Comparison of ENCODE assay signal across 22 cellular contexts in genomic region chr4:89048906-89049601, GRCh38.
"Had no signal": no experiment of that assay in that cellular context is flagged by ENCODE, and none has a peak within 500 bp of the region (broad histone marks: within the 10 kb centered on the region; RNA-seq: fewer than 3 reads in every experiment).

No MANE protein-coding gene starts in this region.

- DNase-seq: effector memory CD8-positive, alpha-beta T cell; esophagus squamous epithelium; gastrocnemius medialis; heart right ventricle; hypothalamus; islet precursor cell; mammary epithelial cell; mucosa of descending colon; naive thymus-derived CD8-positive, alpha-beta T cell; pancreas; right cardiac atrium; small intestine; stimulated activated CD4-positive, alpha-beta T cell treated with anti-CD3 and anti-CD28 coated beads, Interleukin-12 subunit alpha, Interleukin-12 subunit beta, amount 100 ng/mL, for 4 hours; stimulated activated naive CD4-positive, alpha-beta T cell; stomach; substantia nigra; transverse colon had no signal

- H3K27me3 ChIP-seq: esophagus squamous epithelium, gastrocnemius medialis, heart right ventricle, neutrophil, pancreas, stomach, transverse colon had no signal

- H3K4me3 ChIP-seq: esophagus squamous epithelium, gastrocnemius medialis, heart right ventricle, mucosa of descending colon, pancreas, stomach, thoracic aorta, transverse colon had no signal

- H3K4me1 ChIP-seq: transverse colon had no signal

- FAIRE-seq: colon had no signal

- H3K9me3 ChIP-seq: esophagus squamous epithelium, gastrocnemius medialis, mucosa of descending colon, neutrophil, pancreas, thoracic aorta, transverse colon had no signal

- ATAC-seq: effector memory CD8-positive, alpha-beta T cell; gastrocnemius medialis; heart right ventricle; left lobe of liver; mucosa of descending colon; naive thymus-derived CD8-positive, alpha-beta T cell; right cardiac atrium had no signal

- H3K36me3 ChIP-seq: esophagus squamous epithelium, gastrocnemius medialis, heart right ventricle, neutrophil, pancreas, stomach, thoracic aorta, transverse colon had no signal

- H3K27ac ChIP-seq: epithelial cell of prostate, esophagus squamous epithelium, gastrocnemius medialis, heart right ventricle, neutrophil, pancreas, stomach, transverse colon had no signal
